Comparison of ENCODE assay signal across 25 cellular contexts in the genomic region with DNA sequence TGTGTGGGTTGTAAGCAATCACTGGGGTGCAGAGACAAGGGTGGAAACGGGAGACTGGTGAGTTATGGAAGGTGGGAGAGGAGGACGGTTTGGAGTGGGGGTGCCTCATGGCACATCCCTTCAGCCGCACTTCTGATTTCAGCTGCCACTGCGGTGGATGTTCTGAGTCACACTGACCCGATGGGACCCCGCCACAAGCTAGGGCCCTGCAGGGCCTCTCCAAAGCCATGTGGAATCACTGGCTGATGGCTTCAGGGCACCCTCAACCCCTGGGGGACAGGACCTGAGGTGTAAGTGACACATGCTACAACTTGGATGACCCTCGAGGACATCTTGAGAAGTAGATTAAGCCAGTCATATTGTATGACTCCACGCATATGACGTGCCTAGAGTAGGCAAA. TPM values are rescaled to one million over a fixed set of nuclear protein-coding genes. Genes with fewer than 3 reads are reported as not detected.
DNase-seq lines count a peak whose midpoint lies in the region; ATAC-seq and TF ChIP-seq lines count a peak whose summit lies in the region.
"Had no signal": no experiment of that assay in that cellular context is flagged by ENCODE, and none has a peak within 500 bp of the region (broad histone marks: within the 10 kb centered on the region; RNA-seq: fewer than 3 reads in every experiment).

No MANE protein-coding gene starts in this region.

- peaks cover 55% of the 10 kb centered on the region for H3K36me3 Mint-ChIP-seq in T-helper 1 cell treated with Interleukin-12 subunit alpha and Interleukin-12 subunit beta and Interleukin-4 antibody, amounts not matched to agents 30 μg/mL and 1 μg/mL, for 36 hours (ENCODE audit: low read depth)
- peaks cover 57% of the 10 kb centered on the region for H3K36me3 Mint-ChIP-seq in CD4-positive, CD25-positive, alpha-beta regulatory T cell
- peaks cover 89% of the 10 kb centered on the region for H3K36me3 Mint-ChIP-seq in activated T-helper 17 cell treated with anti-CD3 and anti-CD28 coated beads, Interleukin-2, amount 50 U/mL, for 72 hours (ENCODE audit: low read depth)
- H3K36me3 Mint-ChIP-seq in nephron progenitor cell (ENCODE audit: low read depth): peaks cover 31% of the 10 kb centered on the region

- H3K36me3 ChIP-seq in CD4-positive, CD25-positive, alpha-beta regulatory T cell (ENCODE audit: control insufficient read depth, insufficient read depth, low read length): peaks cover 71% of the 10 kb centered on the region
- H3K36me3 ChIP-seq: MG63 had no signal

- no peaks in the 10 kb centered on the region for H3K9me3 ChIP-seq in CD4-positive, CD25-positive, alpha-beta regulatory T cell (ENCODE audit: control insufficient read depth in 2 of 2, low read length in 2 of 2)
- H3K9me3 ChIP-seq: BLaER1, MG63 had no signal

- no peaks in the 10 kb centered on the region for H3K4me1 ChIP-seq in CD4-positive, CD25-positive, alpha-beta regulatory T cell (ENCODE audit: control insufficient read depth, insufficient read depth, low read length, poor library complexity, severe bottlenecking)
- H3K4me1 ChIP-seq: BLaER1 had no signal

- no peak overlapping the region for H3K4me3 ChIP-seq in CD4-positive, CD25-positive, alpha-beta regulatory T cell (ENCODE audit: low read depth, low read length)
- H3K4me3 ChIP-seq: BLaER1, MG63, PC-9 had no signal

- H3K4me3 Mint-ChIP-seq in T-helper 1 cell treated with Interleukin-12 subunit alpha and Interleukin-12 subunit beta and Interleukin-4 antibody, amounts not matched to agents 30 μg/mL and 1 μg/mL, for 36 hours: no peak overlapping the region
- no peak overlapping the region for H3K4me3 Mint-ChIP-seq in CD4-positive, CD25-positive, alpha-beta regulatory T cell
- H3K4me3 Mint-ChIP-seq in activated T-helper 17 cell treated with anti-CD3 and anti-CD28 coated beads, Interleukin-2, amount 50 U/mL, for 72 hours: no peak overlapping the region
- H3K4me3 Mint-ChIP-seq in nephron progenitor cell: no peak overlapping the region
- H3K4me3 Mint-ChIP-seq: CD8-positive, alpha-beta T cell had no signal

- H3K4me1 Mint-ChIP-seq in T-helper 1 cell treated with Interleukin-12 subunit alpha and Interleukin-12 subunit beta and Interleukin-4 antibody, amounts not matched to agents 30 μg/mL and 1 μg/mL, for 36 hours (ENCODE audit: low read depth): peaks cover 26% of the 10 kb centered on the region
- H3K4me1 Mint-ChIP-seq in CD4-positive, CD25-positive, alpha-beta regulatory T cell: peaks cover 5 to 19% (median 13%) of the 10 kb centered on the region in 4 donors
- peaks cover 28% of the 10 kb centered on the region for H3K4me1 Mint-ChIP-seq in activated T-helper 17 cell treated with anti-CD3 and anti-CD28 coated beads, Interleukin-2, amount 50 U/mL, for 72 hours
- no peaks in the 10 kb centered on the region for H3K4me1 Mint-ChIP-seq in nephron progenitor cell

- DNase-seq in T-helper 1 cell: no peak
- DNase-seq in CD4-positive, CD25-positive, alpha-beta regulatory T cell: no peak
- DNase-seq in nephron progenitor cell: no peak
- no peak for DNase-seq in NCI-H345 treated with DMSO at 0.1 percent for 48 hours (lab: John Stamatoyannopoulos, UW; ENCODE audit: unreplicated experiment)
- DNase-seq in NOMO-1 treated with dmso at 0.1 percent for 144 hours (lab: John Stamatoyannopoulos, UW; ENCODE audit: unreplicated experiment): no peak
- no peak for DNase-seq in DMS153 (lab: John Stamatoyannopoulos, UW)
- DNase-seq: ACHN; CD8-positive, alpha-beta T cell; EL; GF-D8; H7; MG63; NCI-H1417; NCI-H1694 treated with DMSO at 0.1 percent for 48 hours; NCI-H2081 treated with DMSO at 0.1 percent for 48 hours; NCI-H446 treated with DMSO at 0.1 percent for 48 hours; NCI-H526 treated with DMSO at 0.1 percent for 48 hours; PC-9; SHP77 treated with DMSO at 0.1 percent for 48 hours had no signal

- H3K27me3 ChIP-seq in CD4-positive, CD25-positive, alpha-beta regulatory T cell (ENCODE audit: control insufficient read depth, insufficient read depth, low read length): no peaks in the 10 kb centered on the region
- H3K27me3 ChIP-seq: BLaER1, MG63 had no signal

- no peak overlapping the region for H3K27ac ChIP-seq in CD4-positive, CD25-positive, alpha-beta regulatory T cell (ENCODE audit: insufficient read depth, low read length, poor library complexity, severe bottlenecking)
- H3K27ac ChIP-seq: 22Rv1, BLaER1, PC-9, RWPE1 had no signal

- ATAC-seq in CD4-positive, CD25-positive, alpha-beta regulatory T cell (ENCODE audit: low read depth in 2 of 2): no peak
- no peak for ATAC-seq in activated T-helper 17 cell treated with anti-CD3 and anti-CD28 coated beads, Interleukin-2, amount 50 U/mL, for 72 hours (replicated peaks)
- ATAC-seq: CD8-positive, alpha-beta T cell; SK-N-SH treated with all-trans-retinoic acid at 6 μM for 48 hours had no signal

- peak overlapping the region; percentile 39 for H3K27ac Mint-ChIP-seq in T-helper 1 cell treated with Interleukin-12 subunit alpha and Interleukin-12 subunit beta and Interleukin-4 antibody, amounts not matched to agents 30 μg/mL and 1 μg/mL, for 36 hours
- peak overlapping the region in 2 of 3 donors; percentile 62 to 87 for H3K27ac Mint-ChIP-seq in CD4-positive, CD25-positive, alpha-beta regulatory T cell
- H3K27ac Mint-ChIP-seq in activated T-helper 17 cell treated with anti-CD3 and anti-CD28 coated beads, Interleukin-2, amount 50 U/mL, for 72 hours: peak overlapping the region; percentile 79
- peak overlapping the region; percentile 50 for H3K27ac Mint-ChIP-seq in nephron progenitor cell
- H3K27ac Mint-ChIP-seq: CD8-positive, alpha-beta T cell had no signal

- TF ChIP-seq CTCF in nephron progenitor cell (IDR thresholded peaks at IDR 0.05): no peak

- no peaks in the 10 kb centered on the region for H3K27me3 Mint-ChIP-seq in T-helper 1 cell treated with Interleukin-12 subunit alpha and Interleukin-12 subunit beta and Interleukin-4 antibody, amounts not matched to agents 30 μg/mL and 1 μg/mL, for 36 hours (ENCODE audit: low read depth)
- no peaks in the 10 kb centered on the region for H3K27me3 Mint-ChIP-seq in CD4-positive, CD25-positive, alpha-beta regulatory T cell
- no peaks in the 10 kb centered on the region for H3K27me3 Mint-ChIP-seq in activated T-helper 17 cell treated with anti-CD3 and anti-CD28 coated beads, Interleukin-2, amount 50 U/mL, for 72 hours
- peaks cover 3% of the 10 kb centered on the region for H3K27me3 Mint-ChIP-seq in nephron progenitor cell (ENCODE audit: low read depth, poor library complexity)

- H3K9me3 Mint-ChIP-seq in T-helper 1 cell treated with Interleukin-12 subunit alpha and Interleukin-12 subunit beta and Interleukin-4 antibody, amounts not matched to agents 30 μg/mL and 1 μg/mL, for 36 hours: no peaks in the 10 kb centered on the region
- H3K9me3 Mint-ChIP-seq in CD4-positive, CD25-positive, alpha-beta regulatory T cell: peaks cover 0 to 2% (median 0%) of the 10 kb centered on the region in 7 donors
- H3K9me3 Mint-ChIP-seq in activated T-helper 17 cell treated with anti-CD3 and anti-CD28 coated beads, Interleukin-2, amount 50 U/mL, for 72 hours: no peaks in the 10 kb centered on the region
- H3K9me3 Mint-ChIP-seq in nephron progenitor cell: no peaks in the 10 kb centered on the region
- H3K9me3 Mint-ChIP-seq: CD8-positive, alpha-beta T cell had no signal

RNA-seq across cellular contexts. Expression of a gene that starts 53.7 kb away (rescaled TPM):
- 18.8 TPM for total RNA-seq in CD4-positive, CD25-positive, alpha-beta regulatory T cell
- 10 to 100 TPM in 2 of 4 donors, 1 to 10 TPM in 2; 8.5 to 19.1 (median 11.0) TPM for polyA plus RNA-seq in CD4-positive, CD25-positive, alpha-beta regulatory T cell
- total RNA-seq in activated T-helper 17 cell treated with anti-CD3 and anti-CD28 coated beads, Interleukin-2, amount 50 U/mL, for 72 hours: 10 to 100 TPM; 36.8 to 44.8 TPM
- total RNA-seq: PC-9 had no signal
